Comparison of ENCODE assay signal across 19 cellular contexts in the genomic region with DNA sequence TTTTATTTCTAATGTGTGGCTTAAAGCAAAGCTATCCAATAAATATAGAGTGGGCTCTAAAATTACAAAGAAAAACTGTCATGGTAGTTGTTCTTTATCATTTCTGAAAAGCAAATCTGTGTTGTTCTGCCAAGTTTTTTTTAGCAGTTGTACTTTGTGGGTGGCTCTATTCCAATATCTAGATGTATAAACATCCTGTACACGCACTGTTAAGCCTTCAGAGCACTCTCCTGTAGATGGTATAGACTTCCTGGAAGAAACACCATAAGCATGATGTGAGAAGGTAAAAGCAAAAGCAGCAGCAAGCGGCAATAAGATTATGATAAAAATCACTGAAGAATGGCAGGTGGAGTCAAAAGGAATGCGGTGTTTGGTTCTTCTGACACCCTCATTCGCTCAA.
"Had no signal": no experiment of that assay in that cellular context is flagged by ENCODE, and none has a peak within 500 bp of the region (broad histone marks: within the 10 kb centered on the region; RNA-seq: fewer than 3 reads in every experiment).

No MANE protein-coding gene starts in this region.

- DNase-seq: activated CD4-positive, alpha-beta T cell treated with anti-CD3 and anti-CD28 coated beads, Interleukin-2, amount 50 U/mL, for 48 hours; activated CD8-positive, alpha-beta memory T cell treated with anti-CD3 and anti-CD28 coated beads, Interleukin-2, amount 10 ng/mL, durations not matched to agents 7 days and 5 days; activated effector memory CD4-positive, alpha-beta T cell treated with Interleukin-2 at 50 U/mL for 16 hours; activated T-cell treated with anti-CD3 and anti-CD28 coated beads, Interleukin-2, amount 50 U/mL, for 24 hours; anterior cingulate cortex; colonic mucosa; effector CD4-positive, alpha-beta T cell; hippocampal formation; mesendoderm; pancreas; retina; SIG-M5; transverse colon had no signal

- H3K36me3 Mint-ChIP-seq: activated naive CD8-positive, alpha-beta T cell; stimulated activated memory B cell treated with anti-CD40 and anti-IgM and Interleukin-4, amounts not matched to agents 10 μg/mL and 1 μg/mL and 100 μg/mL, for 72 hours had no signal

- H3K27me3 ChIP-seq: colonic mucosa, pancreas, transverse colon had no signal

- H3K4me1 ChIP-seq: colonic mucosa, pancreas had no signal

- H3K9me3 ChIP-seq: colonic mucosa, pancreas, transverse colon had no signal

- ATAC-seq: activated CD4-positive, CD25-positive, alpha-beta regulatory T cell treated with anti-CD3 and anti-CD28 coated beads, Interleukin-2, amount 50 U/mL, for 24 hours; activated CD8-positive, alpha-beta memory T cell treated with anti-CD3 and anti-CD28 coated beads, Interleukin-2, amount 10 ng/mL, durations not matched to agents 7 days and 5 days; left lobe of liver; pancreas; stimulated activated memory B cell treated with anti-CD40 and anti-IgM and Interleukin-4, amounts not matched to agents 10 μg/mL and 1 μg/mL and 100 μg/mL, for 72 hours had no signal

- H3K4me1 Mint-ChIP-seq: stimulated activated memory B cell treated with anti-CD40 and anti-IgM and Interleukin-4, amounts not matched to agents 10 μg/mL and 1 μg/mL and 100 μg/mL, for 72 hours had no signal

- H3K27ac ChIP-seq: colonic mucosa, epithelial cell of prostate, pancreas had no signal

- H3K27ac Mint-ChIP-seq: activated CD8-positive, alpha-beta memory T cell treated with anti-CD3 and anti-CD28 coated beads, Interleukin-2, amount 10 ng/mL, durations not matched to agents 7 days and 5 days; activated naive CD8-positive, alpha-beta T cell; activated T-cell treated with anti-CD3 and anti-CD28 coated beads, Interleukin-2, amount 50 U/mL, for 24 hours; stimulated activated memory B cell treated with anti-CD40 and anti-IgM and Interleukin-4, amounts not matched to agents 10 μg/mL and 1 μg/mL and 100 μg/mL, for 72 hours had no signal

- H3K36me3 ChIP-seq: colonic mucosa, pancreas, transverse colon had no signal

- FAIRE-seq: bronchial epithelial cell, pancreas had no signal

- H3K4me3 ChIP-seq: colonic mucosa, pancreas, transverse colon had no signal

- H3K9me3 Mint-ChIP-seq: activated T-cell treated with anti-CD3 and anti-CD28 coated beads, Interleukin-2, amount 50 U/mL, for 24 hours; stimulated activated memory B cell treated with anti-CD40 and anti-IgM and Interleukin-4, amounts not matched to agents 10 μg/mL and 1 μg/mL and 100 μg/mL, for 72 hours had no signal

- H3K4me3 Mint-ChIP-seq: activated CD8-positive, alpha-beta memory T cell treated with anti-CD3 and anti-CD28 coated beads, Interleukin-2, amount 10 ng/mL, durations not matched to agents 7 days and 5 days; activated naive CD8-positive, alpha-beta T cell; activated T-cell treated with anti-CD3 and anti-CD28 coated beads, Interleukin-2, amount 50 U/mL, for 24 hours; stimulated activated memory B cell treated with anti-CD40 and anti-IgM and Interleukin-4, amounts not matched to agents 10 μg/mL and 1 μg/mL and 100 μg/mL, for 72 hours had no signal
